In the genomic region with DNA sequence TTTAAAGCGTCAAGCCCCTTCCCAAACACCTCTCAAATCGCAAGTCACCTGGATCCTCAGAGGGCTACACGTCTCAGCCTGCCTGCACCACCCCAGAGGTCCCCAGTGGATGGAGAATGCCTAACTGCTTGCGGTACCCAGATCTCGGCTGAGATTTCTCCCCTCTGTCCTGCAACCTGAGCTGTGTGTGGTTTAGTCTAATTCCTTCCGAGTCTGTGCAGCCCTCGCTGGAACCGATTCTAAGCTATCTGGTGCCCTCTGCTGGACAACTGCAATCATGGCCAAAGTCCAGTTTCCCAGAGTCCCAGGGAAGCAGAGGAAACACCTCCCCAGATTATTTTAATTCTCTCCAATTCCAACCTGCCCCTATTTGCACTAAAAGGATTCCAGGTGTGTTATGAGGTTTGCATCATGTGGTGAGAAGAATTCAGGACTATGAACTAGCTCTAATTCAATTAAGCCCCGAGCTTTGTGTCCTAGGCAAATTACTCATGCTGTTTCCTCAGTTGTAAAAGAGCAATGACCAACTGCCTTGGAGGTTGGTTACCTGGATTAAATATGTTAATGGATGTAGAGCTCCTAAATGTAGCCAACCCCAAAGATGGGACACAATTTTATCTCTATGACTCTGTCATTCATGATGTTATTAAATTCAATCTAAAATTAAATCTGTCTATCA, we compare ENCODE assay signal across 7 cellular contexts.
A peak's percentile ranks its signal among the peaks of the same experiment; 100 is the strongest.
DNase-seq lines count a peak whose midpoint lies in the region; ATAC-seq and TF ChIP-seq lines count a peak whose summit lies in the region.

No MANE protein-coding gene starts in this region.

- ATAC-seq in HG02642 (IDR thresholded peaks at IDR 0.05; ENCODE audit: poor library complexity, unreplicated experiment): peak; percentile 88

- peak; percentile 86 for TF ChIP-seq CTCF in GM12872 (IDR thresholded peaks at IDR 0.05; ENCODE audit: insufficient read depth, low read depth, low read length)
- peak; percentile 77 for TF ChIP-seq CTCF in WI38 (IDR thresholded peaks at IDR 0.05; ENCODE audit: low read depth, low read length)
- peak; percentile 89 for TF ChIP-seq CTCF in cardiac fibroblast (IDR thresholded peaks at IDR 0.05; ENCODE audit: low read depth, low read length)
- TF ChIP-seq CTCF in kidney epithelial cell (IDR thresholded peaks at IDR 0.05; ENCODE audit: insufficient read depth, low read length, poor library complexity, severe bottlenecking): peak; percentile 86

- DNase-seq in NCI-H2029 treated with DMSO at 0.1 percent for 48 hours (lab: John Stamatoyannopoulos, UW): peak; percentile 73
- DNase-seq in cardiac fibroblast (ENCODE audit: low read depth in 2 of 2): peak; percentile 76 to 88
- DNase-seq in kidney epithelial cell (ENCODE audit: low read depth): peak; percentile 39
- peak; percentile 54 to 58 for DNase-seq in stimulated activated CD4-positive, alpha-beta T cell treated with anti-CD3 and anti-CD28 coated beads, Interleukin-2, amount 100 ng/mL, for 48 hours

- no peaks in the 10 kb centered on the region for H3K27me3 ChIP-seq in kidney epithelial cell (ENCODE audit: control insufficient read depth, insufficient read depth, low read length)

- no peak overlapping the region for H3K4me3 ChIP-seq in WI38 (ENCODE audit: low read depth, low read length)
- H3K4me3 ChIP-seq in cardiac fibroblast (replicated peaks in 1 of 2; ENCODE audit: low read depth in 2 of 2, low read length in 2 of 2): no peak overlapping the region
- no peak overlapping the region for H3K4me3 ChIP-seq in kidney epithelial cell (ENCODE audit: low read depth, low read length)

- no peaks in the 10 kb centered on the region for H3K36me3 ChIP-seq in kidney epithelial cell (ENCODE audit: control insufficient read depth, insufficient read depth, low read length)
